In genomic region chr10:42552188-42553063, GRCh38 we compare ENCODE assay signal across 8 cellular contexts.
DNase-seq lines count a peak whose midpoint lies in the region; ATAC-seq and TF ChIP-seq lines count a peak whose summit lies in the region.

No MANE protein-coding gene starts in this region.

- H3K23ac ChIP-seq in mesendoderm (ENCODE audit: low read length) = no peak overlapping the region

- no peak overlapping the region for H2AK5ac ChIP-seq in mesendoderm (ENCODE audit: low read length)

- no peak overlapping the region for H2BK5ac ChIP-seq in mesendoderm (ENCODE audit: low read length)

- H3K4me1 Mint-ChIP-seq in endodermal cell = peaks cover 10% of the 10 kb centered on the region

- H3K27me3 ChIP-seq in HUES48 (ENCODE audit: control insufficient read depth, insufficient read depth, low read length) = no peaks in the 10 kb centered on the region
- peaks cover 9% of the 10 kb centered on the region for H3K27me3 ChIP-seq in NT2/D1 (ENCODE audit: insufficient read depth, insufficient read length)
- H3K27me3 ChIP-seq in endodermal cell (ENCODE audit: control insufficient read depth, insufficient read depth, low read length, poor library complexity, severe bottlenecking) = no peaks in the 10 kb centered on the region
- no peaks in the 10 kb centered on the region for H3K27me3 ChIP-seq in mesendoderm (ENCODE audit: insufficient read depth, low read length, poor library complexity)

- H4K8ac ChIP-seq in mesendoderm (ENCODE audit: low read depth, low read length) = no peak overlapping the region

- peaks cover 9% of the 10 kb centered on the region for H3K9me3 Mint-ChIP-seq in endodermal cell

- no peaks in the 10 kb centered on the region for H3K36me3 ChIP-seq in HUES48 (ENCODE audit: control insufficient read depth, insufficient read depth, low read length)
- H3K36me3 ChIP-seq in NT2/D1 (ENCODE audit: insufficient read depth, insufficient read length, low read length) = no peaks in the 10 kb centered on the region
- no peaks in the 10 kb centered on the region for H3K36me3 ChIP-seq in endodermal cell (ENCODE audit: control insufficient read depth, insufficient read depth, low read length)
- no peaks in the 10 kb centered on the region for H3K36me3 ChIP-seq in mesendoderm (ENCODE audit: control insufficient read depth, insufficient read depth, low read length)

- in situ Hi-C loops in Caki2 (cut with HindIII; ENCODE audit: low pct_unique_long_range_greater_than_20kb, low sequenced_read_pairs) = no loop called here

- peak overlapping the region; percentile 86 for H3K4me3 Mint-ChIP-seq in endodermal cell

- H3K18ac ChIP-seq in mesendoderm (ENCODE audit: low read length) = no peak overlapping the region

- peak overlapping the region; percentile 90 for H3K4me3 ChIP-seq in HUES48 (ENCODE audit: low read depth, low read length)
- H3K4me3 ChIP-seq in NT2/D1 (ENCODE audit: insufficient read length, low read depth) = peak overlapping the region; percentile 85
- peak overlapping the region; percentile 97 for H3K4me3 ChIP-seq in endodermal cell (ENCODE audit: low read length)
- peak overlapping the region; percentile 94 for H3K4me3 ChIP-seq in mesendoderm (ENCODE audit: low read length)

- H3K27ac ChIP-seq in HUES48 (ENCODE audit: low read depth, low read length) (no peak overlapping the region), endodermal cell (ENCODE audit: low read depth, low read length) (no peak overlapping the region), mesendoderm (ENCODE audit: low read depth, low read length) (no peak overlapping the region)

- peak; percentile 94 for DNase-seq in Caki2 (ENCODE audit: low read depth)
- peak; percentile 93 for DNase-seq in NT2/D1 (ENCODE audit: low read depth, low spot score)
- DNase-seq in activated CD8-positive, alpha-beta memory T cell treated with anti-CD3 and anti-CD28 coated beads, Interleukin-2, amount 50 U/mL, for 24 hours (ENCODE audit: extremely low read depth) = peak; percentile 93
- peak; percentile 99 for DNase-seq in endodermal cell
- DNase-seq in mesendoderm = peak; percentile 99
- peak; percentile 89 for DNase-seq in stimulated activated CD8-positive, alpha-beta memory T cell treated with anti-CD3 and anti-CD28 coated beads, Interleukin-12 subunit alpha, Interleukin-12 subunit beta, amount 100 ng/mL, for 4 hours (ENCODE audit: low read depth)

- peak overlapping the region; percentile 87 for H3K4me2 ChIP-seq in mesendoderm (ENCODE audit: low read length)

- H3K9ac ChIP-seq in HUES48 (ENCODE audit: low read depth, low read length) (peak overlapping the region; percentile 39), NT2/D1 (ENCODE audit: insufficient read length, low read depth) (peak overlapping the region; percentile 87), endodermal cell (ENCODE audit: extremely low read depth, low read length, poor library complexity, severe bottlenecking) (peak overlapping the region; percentile 55), mesendoderm (ENCODE audit: low read length) (peak overlapping the region; percentile 86)

- no peak overlapping the region for H4K5ac ChIP-seq in mesendoderm (ENCODE audit: low read length)

- peak overlapping the region; percentile 96 for H3K56ac ChIP-seq in mesendoderm (ENCODE audit: low read length)

- no peak overlapping the region for H2BK15ac ChIP-seq in mesendoderm (replicated peaks; ENCODE audit: low read depth)

- no peaks in the 10 kb centered on the region for H3K79me2 ChIP-seq in mesendoderm (ENCODE audit: control insufficient read depth, insufficient read depth, low read length)

- H3K9me3 ChIP-seq in HUES48 (ENCODE audit: control insufficient read depth, insufficient read depth, low read length) = peaks cover 8% of the 10 kb centered on the region
- H3K9me3 ChIP-seq in NT2/D1 (ENCODE audit: insufficient read depth, low read length) = no peaks in the 10 kb centered on the region
- H3K9me3 ChIP-seq in endodermal cell (ENCODE audit: control insufficient read depth, low read length) = no peaks in the 10 kb centered on the region

- no peaks in the 10 kb centered on the region for H3K79me1 ChIP-seq in mesendoderm (ENCODE audit: low read length)

- H3K4me1 ChIP-seq in HUES48 (ENCODE audit: control insufficient read depth, insufficient read depth, low read length) (peaks cover 3% of the 10 kb centered on the region; the same call in 1 of the 2 replicates), NT2/D1 (ENCODE audit: insufficient read depth, insufficient read length) (no peaks in the 10 kb centered on the region), endodermal cell (ENCODE audit: control insufficient read depth, insufficient read depth, low read length) (no peaks in the 10 kb centered on the region), mesendoderm (ENCODE audit: control insufficient read depth, low read depth, low read length) (no peaks in the 10 kb centered on the region)

- WGBS in endodermal cell (ENCODE audit: insufficient coverage in 1 of 2, insufficient read length in 1 of 2), 2 experiments = 0 to 2% methylated on average over 15 to 61 of the region's 61 CpGs
- no CpG with 5 or more reads among the region's 61 CpGs for WGBS in mesendoderm (ENCODE audit: extremely low coverage, insufficient coverage, low lambda C conversion rate)

- peak overlapping the region; percentile 72 for H3K27ac Mint-ChIP-seq in endodermal cell

- peaks cover 15% of the 10 kb centered on the region for H3K27me3 Mint-ChIP-seq in endodermal cell (ENCODE audit: insufficient read depth)

- H2BK120ac ChIP-seq in mesendoderm (ENCODE audit: low read depth, low read length) = no peak overlapping the region

- ATAC-seq in GM21423 (IDR thresholded peaks at IDR 0.05; ENCODE audit: unreplicated experiment) = peak; percentile 96

- H3K4ac ChIP-seq in mesendoderm (ENCODE audit: low read depth, low read length) = no peak overlapping the region

- peaks cover 26% of the 10 kb centered on the region for H3K36me3 Mint-ChIP-seq in endodermal cell (ENCODE audit: low read depth)

- no peak for TF ChIP-seq CTCF in endodermal cell (conservative IDR thresholded peaks at IDR 0.05)
